23 cellular contexts compared by ENCODE assay signal in the genomic region with DNA sequence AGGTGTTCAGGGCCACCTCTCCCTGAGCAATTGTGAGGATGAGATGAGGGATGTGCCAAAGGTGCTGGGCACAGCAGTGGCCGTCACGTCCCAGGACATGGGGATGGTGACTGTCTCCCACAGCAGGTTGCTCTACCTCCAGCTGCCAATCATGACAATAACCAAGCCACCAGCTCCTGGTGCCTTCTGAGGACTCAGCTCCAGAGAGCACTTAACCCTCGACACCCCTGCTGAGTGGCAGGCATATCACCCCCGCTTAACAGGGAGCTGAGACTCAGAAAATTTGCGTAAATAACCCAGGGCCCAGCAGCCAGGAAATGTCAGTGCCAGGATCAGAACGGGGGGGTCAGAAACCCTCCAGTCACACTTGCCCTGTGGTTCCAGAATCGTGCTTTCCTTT. TPM values are rescaled to one million over a fixed set of nuclear protein-coding genes. Genes with fewer than 3 reads are reported as not detected.
DNase-seq lines count a peak whose midpoint lies in the region; ATAC-seq and TF ChIP-seq lines count a peak whose summit lies in the region.
"Had no signal": no experiment of that assay in that cellular context is flagged by ENCODE, and none has a peak within 500 bp of the region (broad histone marks: within the 10 kb centered on the region; RNA-seq: fewer than 3 reads in every experiment).

No MANE protein-coding gene starts in this region.

- DNase-seq in EH (ENCODE audit: low read depth), result peak; percentile 30
- DNase-seq in MG63, result peak; percentile 31
- no peak for DNase-seq in neuronal stem cell (ENCODE audit: low spot score)
- no peak for DNase-seq in NCI-H1930 (lab: John Stamatoyannopoulos, UW)
- no peak for DNase-seq in DMS 273 treated with DMSO at 0.1 percent for 48 hours (lab: John Stamatoyannopoulos, UW)
- DNase-seq: C1 segment of cervical spinal cord; Calu3; CD4-positive, alpha-beta memory T cell; COR-L47; DMS153; DND-41; EL; GDM1; GM23248; H9 had no signal

- no CpG with 5 or more reads among the region's 7 CpGs for WGBS in neuronal stem cell (ENCODE audit: extremely low coverage in 2 of 2, insufficient read length in 2 of 2, insufficient replicate concordance in 1 of 2), 2 donors

- H2AFZ ChIP-seq in neuronal stem cell (ENCODE audit: low read length), result no peak overlapping the region
- H2AFZ ChIP-seq: GM23248 had no signal

- no peak overlapping the region for H2BK15ac ChIP-seq in neuronal stem cell (ENCODE audit: low read length)

- no peak overlapping the region for H3K4me2 ChIP-seq in neuronal stem cell (ENCODE audit: insufficient read depth, low read length, poor library complexity, severe bottlenecking)

- H2BK12ac ChIP-seq in neuronal stem cell (ENCODE audit: low read length), result no peak overlapping the region

- no peak overlapping the region for H3K14ac ChIP-seq in neuronal stem cell (ENCODE audit: low read length)

- no peak overlapping the region for H2BK120ac ChIP-seq in neuronal stem cell (ENCODE audit: low read depth, low read length)

- H3K4me3 ChIP-seq in HEK293 (ENCODE audit: low read depth, low read length), result no peak overlapping the region
- H3K4me3 ChIP-seq in MG63, result no peak overlapping the region
- H3K4me3 ChIP-seq in neuronal stem cell (ENCODE audit: low read length in 2 of 2), result no peak overlapping the region
- H3K4me3 ChIP-seq: GM12878, GM23248 had no signal

- H4K91ac ChIP-seq in neuronal stem cell (ENCODE audit: low read depth, low read length, poor library complexity), result no peak overlapping the region

- H3K18ac ChIP-seq in neuronal stem cell (ENCODE audit: low read length), result peak overlapping the region; percentile 54

- CTCF ChIA-PET in HEK293 (lab: Yijun Ruan, JAX), result interaction anchor here (0.6 to 8.6 kb wide), 4 partner anchors 16 to 241 kb away, joined by 3 to 87 read pairs (median 8); no protein-coding TSS in a partner anchor

- no peaks in the 10 kb centered on the region for H3K79me1 ChIP-seq in neuronal stem cell (ENCODE audit: low read depth, low read length)

- H2BK5ac ChIP-seq in neuronal stem cell (ENCODE audit: low read length), result no peak overlapping the region

- H3K4ac ChIP-seq in neuronal stem cell (ENCODE audit: low read length), result no peak overlapping the region

- POLR2A ChIA-PET in HEK293 (lab: Yijun Ruan, JAX), result interaction anchor here (0.7 to 0.9 kb wide), 2 partner anchors 15 to 23 kb away, joined by 3 to 5 read pairs; a partner anchor contains a TSS

- H2AK5ac ChIP-seq in neuronal stem cell (ENCODE audit: low read depth, low read length), result no peak overlapping the region

- H3K27ac ChIP-seq in HEK293 (ENCODE audit: extremely low read depth, low read depth, low read length) (no peak overlapping the region), neuronal stem cell (replicated peaks; ENCODE audit: low read length) (no peak overlapping the region)
- H3K27ac ChIP-seq: GM23248 had no signal

- no peaks in the 10 kb centered on the region for H3K4me1 ChIP-seq in HEK293 (ENCODE audit: control insufficient read depth, insufficient read depth, low read length)
- no peaks in the 10 kb centered on the region for H3K4me1 ChIP-seq in neuronal stem cell (ENCODE audit: control insufficient read depth in 2 of 2, insufficient read depth in 1 of 2, low read depth in 1 of 2, low read length in 2 of 2)

- no peak overlapping the region for H4K8ac ChIP-seq in neuronal stem cell (ENCODE audit: low read depth, low read length)

- no peaks in the 10 kb centered on the region for H3K36me3 ChIP-seq in HEK293 (ENCODE audit: control insufficient read depth in 2 of 2, insufficient read depth in 1 of 2, low read length in 2 of 2)
- no peaks in the 10 kb centered on the region for H3K36me3 ChIP-seq in MG63
- H3K36me3 ChIP-seq in neuronal stem cell (replicated peaks in 1 of 2; ENCODE audit: control insufficient read depth in 2 of 2, insufficient read depth in 2 of 2, low read length in 2 of 2), result no peaks in the 10 kb centered on the region

- H3K27me3 ChIP-seq in MG63, result no peaks in the 10 kb centered on the region
- peaks cover 0 to 33% (median 0%) of the 10 kb centered on the region in 3 experiments for H3K27me3 ChIP-seq in neuronal stem cell (ENCODE audit: control insufficient read depth in 3 of 3, insufficient read depth in 3 of 3, low read depth in 1 of 3, low read length in 3 of 3)

- H3K9ac ChIP-seq in neuronal stem cell (ENCODE audit: low read depth, low read length, poor library complexity), result no peak overlapping the region
- H3K9ac ChIP-seq: GM23248 had no signal

- H3K9me3 ChIP-seq in HEK293 (ENCODE audit: control insufficient read depth, insufficient read depth, low read depth, low read length) (no peaks in the 10 kb centered on the region), MG63 (no peaks in the 10 kb centered on the region), neuronal stem cell (replicated peaks in 1 of 2; ENCODE audit: control insufficient read depth in 2 of 2, insufficient read depth in 1 of 2, low read depth in 1 of 2, low read length in 2 of 2) (no peaks in the 10 kb centered on the region)

- H3K23ac ChIP-seq in neuronal stem cell (ENCODE audit: low read depth, low read length, poor library complexity), result no peak overlapping the region

- ATAC-seq in HG02970 (IDR thresholded peaks at IDR 0.05; ENCODE audit: low FRiP score, unreplicated experiment), result no peak
- ATAC-seq: GM12878, HCT116 had no signal

- TF ChIP-seq CTCF in HEK293 (tag by site-specific recombination; IDR thresholded peaks at IDR 0.05), result no peak

TF ChIP-seq in HEK293, 187 proteins besides CTCF, POLR2A, EP300 and RAD21:
- TF ChIP-seq ZNF792 (tag by site-specific recombination; IDR thresholded peaks at IDR 0.05) (no peak), ZNF404 (tag by site-specific recombination; IDR thresholded peaks at IDR 0.05) (no peak), ZFHX2 (tag by site-specific recombination; conservative IDR thresholded peaks at IDR 0.05) (no peak), ZNF114 (tag by site-specific recombination; IDR thresholded peaks at IDR 0.05) (no peak), ZIC2 (tag by site-specific recombination; IDR thresholded peaks at IDR 0.05) (peak; percentile 68), SCRT1 (tag by site-specific recombination; IDR thresholded peaks at IDR 0.05; ENCODE audit: borderline replicate concordance) (no peak), TCF7L2 (IDR thresholded peaks at IDR 0.05; ENCODE audit: borderline replicate concordance, low read depth, low read length) (no peak)
- TF ChIP-seq, protein P1, sequence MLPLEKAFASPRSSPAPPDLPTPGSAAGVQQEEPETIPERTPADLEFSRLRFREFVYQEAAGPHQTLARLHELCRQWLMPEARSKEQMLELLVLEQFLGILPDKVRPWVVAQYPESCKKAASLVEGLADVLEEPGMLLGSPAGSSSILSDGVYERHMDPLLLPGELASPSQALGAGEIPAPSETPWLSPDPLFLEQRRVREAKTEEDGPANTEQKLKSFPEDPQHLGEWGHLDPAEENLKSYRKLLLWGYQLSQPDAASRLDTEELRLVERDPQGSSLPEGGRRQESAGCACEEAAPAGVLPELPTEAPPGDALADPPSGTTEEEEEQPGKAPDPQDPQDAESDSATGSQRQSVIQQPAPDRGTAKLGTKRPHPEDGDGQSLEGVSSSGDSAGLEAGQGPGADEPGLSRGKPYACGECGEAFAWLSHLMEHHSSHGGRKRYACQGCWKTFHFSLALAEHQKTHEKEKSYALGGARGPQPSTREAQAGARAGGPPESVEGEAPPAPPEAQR (tag by site-specific recombination; IDR thresholded peaks at IDR 0.05), result no peak

RNA-seq across cellular contexts. Expression of a gene that starts 8.4 kb away (rescaled TPM):
- not detected in 2 replicates for total RNA-seq in MG63 (2014; rRNA removed; shearing (Covaris generic); ENCODE audit: low replicate concordance)
- not detected for polyA plus RNA-seq in neuronal stem cell (2013, experiment 1 of 2)
- polyA plus RNA-seq in neuronal stem cell (2013, experiment 2 of 2), result not detected
- total RNA-seq: A172; A673; Calu3; CD4-positive, alpha-beta memory T cell; GM12878; GM23248; H4 had no signal
- polyA plus RNA-seq: BJ; CD4-positive, alpha-beta memory T cell; GM12878; GM23248 had no signal

RNA-seq across cellular contexts. Expression of a gene that starts 23.4 kb away (rescaled TPM):
- total RNA-seq in MG63 (2014; rRNA removed; shearing (Covaris generic); ENCODE audit: low replicate concordance), result 4.1 and 6.7 TPM in 2 replicates
- polyA plus RNA-seq in neuronal stem cell (2013, experiment 1 of 2), result 11.0 TPM
- 11.6 TPM for polyA plus RNA-seq in neuronal stem cell (2013, experiment 2 of 2)
- total RNA-seq: CD4-positive, alpha-beta memory T cell; GM12878 had no signal
- polyA plus RNA-seq: CD4-positive, alpha-beta memory T cell had no signal

RNA-seq across cellular contexts. Expression of a gene that starts 37.9 kb away (rescaled TPM):
- total RNA-seq in MG63 (2014; rRNA removed; shearing (Covaris generic); ENCODE audit: low replicate concordance), result not detected in 2 replicates
- polyA plus RNA-seq in neuronal stem cell (2013, experiment 1 of 2), result 7.1 TPM
- polyA plus RNA-seq in neuronal stem cell (2013, experiment 2 of 2), result 7.0 TPM
- total RNA-seq: CD4-positive, alpha-beta memory T cell; GM12878; GM23248 had no signal
- polyA plus RNA-seq: CD4-positive, alpha-beta memory T cell; GM12878; GM23248 had no signal

RNA-seq across cellular contexts. Expression of a gene that starts 55.0 kb away (rescaled TPM):
- total RNA-seq in MG63 (2014; rRNA removed; shearing (Covaris generic); ENCODE audit: low replicate concordance), result 65.1 and 90.4 TPM in 2 replicates
- 26.1 TPM for polyA plus RNA-seq in neuronal stem cell (2013, experiment 1 of 2)
- 25.1 TPM for polyA plus RNA-seq in neuronal stem cell (2013, experiment 2 of 2)

Comparison
In these comparisons a context has a peak if more than half of its experiments do, and no peak if none do; other contexts are left out.
1. DNase-seq: peak in EH (single experiment) and MG63 (single experiment); none in neuronal stem cell (single experiment), NCI-H1930 (0 of 2) and DMS 273 treated with DMSO at 0.1 percent for 48 hours (single experiment).